15 cellular contexts compared by ENCODE assay signal in the genomic region with DNA sequence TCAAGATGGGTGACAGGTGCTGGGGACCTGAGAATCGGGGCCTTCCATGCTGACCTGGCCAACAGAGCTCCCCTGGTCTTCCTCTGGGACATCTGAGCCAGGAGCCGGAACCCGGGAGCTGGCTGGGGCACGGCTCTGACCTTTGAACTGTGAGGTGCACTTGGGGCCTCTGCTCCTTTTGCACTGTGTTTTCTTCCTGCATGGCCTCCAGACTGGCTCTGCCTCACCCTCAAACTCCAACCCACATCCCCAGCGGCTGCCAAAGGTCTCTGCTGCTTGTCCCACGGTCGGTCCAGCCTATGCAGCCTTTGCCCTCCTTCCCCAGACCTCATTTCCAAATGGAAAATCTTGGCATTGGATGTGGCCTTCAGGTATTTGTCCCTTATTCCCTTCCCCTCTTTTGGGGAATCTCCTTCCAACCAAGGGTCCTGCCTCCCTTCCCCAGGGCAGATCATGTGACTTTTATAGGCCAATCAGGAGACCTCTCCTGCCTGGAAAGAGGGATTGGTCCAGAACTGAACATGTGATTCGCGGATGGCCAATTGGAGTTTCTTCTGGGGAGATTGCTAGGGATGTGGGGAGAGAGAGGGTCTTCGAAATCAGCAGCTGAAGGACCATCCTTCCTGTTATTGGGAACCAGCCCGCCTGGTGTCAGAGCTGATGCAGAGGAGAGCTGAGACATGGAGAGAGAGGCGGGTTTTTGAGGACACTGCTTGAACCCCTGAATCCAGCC.
"Had no signal": no experiment of that assay in that cellular context is flagged by ENCODE, and none has a peak within 500 bp of the region (broad histone marks: within the 10 kb centered on the region; RNA-seq: fewer than 3 reads in every experiment).

No MANE protein-coding gene starts in this region.

- ATAC-seq: activated T-cell treated with anti-CD3 and anti-CD28 coated beads, Interleukin-2, amount 50 U/mL, for 4 hours; gastrocnemius medialis; heart right ventricle had no signal

- H3K36me3 ChIP-seq: gastrocnemius medialis, heart right ventricle, left ventricle myocardium inferior, SJSA1, tibial nerve, WERI-Rb-1 had no signal

- H3K9me3 ChIP-seq: gastrocnemius medialis, SJSA1 had no signal

- H3K36me3 Mint-ChIP-seq: activated naive CD8-positive, alpha-beta T cell treated with anti-CD3 and anti-CD28 coated beads for 36 hours had no signal

- H3K4me1 ChIP-seq: gastrocnemius medialis, heart right ventricle, left ventricle myocardium inferior had no signal

- H3K4me1 Mint-ChIP-seq: activated naive CD8-positive, alpha-beta T cell treated with anti-CD3 and anti-CD28 coated beads for 36 hours had no signal

- H3K27ac Mint-ChIP-seq: activated naive CD8-positive, alpha-beta T cell treated with anti-CD3 and anti-CD28 coated beads for 36 hours had no signal

- FAIRE-seq: islet of Langerhans had no signal

- H3K27me3 ChIP-seq: gastrocnemius medialis, SJSA1, tibial nerve had no signal

- H3K4me3 ChIP-seq: gastrocnemius medialis, heart right ventricle, left ventricle myocardium inferior, SJSA1, smooth muscle cell, tibial nerve had no signal

- DNase-seq: activated CD4-positive, alpha-beta T cell treated with anti-CD3 and anti-CD28 coated beads for 4 hours; activated gamma-delta T cell treated with Interleukin-2 at 50 U/mL for 16 hours; activated naive CD8-positive, alpha-beta T cell treated with anti-CD3 and anti-CD28 coated beads for 36 hours; activated T-cell treated with anti-CD3 and anti-CD28 coated beads, Interleukin-2, amount 50 U/mL, for 4 hours; anterior cingulate cortex; gastrocnemius medialis; heart right ventricle; left ventricle myocardium inferior; posterior cingulate gyrus; SW 1271; WERI-Rb-1 had no signal

- H3K27ac ChIP-seq: gastrocnemius medialis, heart right ventricle, left ventricle myocardium inferior, SJSA1, WERI-Rb-1 had no signal

- H3K9me3 Mint-ChIP-seq: activated naive CD8-positive, alpha-beta T cell treated with anti-CD3 and anti-CD28 coated beads for 36 hours; activated T-cell treated with anti-CD3 and anti-CD28 coated beads, Interleukin-2, amount 50 U/mL, for 4 hours had no signal

- H3K4me3 Mint-ChIP-seq: activated naive CD8-positive, alpha-beta T cell treated with anti-CD3 and anti-CD28 coated beads for 36 hours; activated T-cell treated with anti-CD3 and anti-CD28 coated beads, Interleukin-2, amount 50 U/mL, for 4 hours had no signal

- H3K4me2 ChIP-seq: smooth muscle cell had no signal
